ENCODE assay signal across 19 cellular contexts in the genomic region with DNA sequence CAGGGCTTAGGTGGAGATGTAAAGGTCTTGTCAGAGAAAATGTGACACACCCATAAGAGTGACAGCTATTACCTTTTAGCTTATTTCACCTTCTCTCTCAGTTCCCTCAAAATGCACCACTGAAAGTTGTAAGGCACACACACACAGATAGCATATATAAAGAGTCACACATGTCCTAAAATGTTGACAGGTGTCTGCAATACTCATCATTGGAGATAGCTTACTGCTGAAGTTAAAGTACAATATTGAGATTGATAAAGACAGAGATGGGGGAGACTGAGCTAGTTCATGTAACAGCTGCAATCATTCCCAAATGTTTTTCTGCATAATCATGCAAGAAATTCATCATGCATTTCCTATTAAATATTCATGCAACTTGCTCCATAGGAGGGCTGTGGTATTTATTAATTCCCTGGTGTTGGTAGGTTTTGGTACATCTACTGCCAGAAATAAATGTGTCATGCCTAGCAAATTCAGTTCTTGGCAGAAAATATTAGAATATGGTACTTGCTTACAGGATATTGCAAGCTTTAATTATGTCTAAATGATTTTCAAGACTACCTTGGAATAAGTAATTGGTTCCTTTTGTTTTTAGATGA.
"Had no signal": no experiment of that assay in that cellular context is flagged by ENCODE, and none has a peak within 500 bp of the region (broad histone marks: within the 10 kb centered on the region; RNA-seq: fewer than 3 reads in every experiment).

No MANE protein-coding gene starts in this region.

- H3K4me1 ChIP-seq: ascending aorta, prostate gland, right lobe of liver, spleen had no signal

- H3K36me3 ChIP-seq: ascending aorta, prostate gland, right lobe of liver, spleen, suprapubic skin had no signal

- H3K27me3 ChIP-seq: ascending aorta, right lobe of liver, spleen, suprapubic skin had no signal

- DNase-seq: activated CD4-positive, alpha-beta T cell treated with anti-CD3 and anti-CD28 coated beads, Interleukin-2, amount 50 U/mL, for 48 hours; activated CD4-positive, CD25-positive, alpha-beta regulatory T cell treated with anti-CD3 and anti-CD28 coated beads, Interleukin-2, amount 50 U/mL, for 72 hours; activated CD8-positive, alpha-beta memory T cell treated with anti-CD3 and anti-CD28 coated beads, Interleukin-2, amount 10 ng/mL, durations not matched to agents 7 days and 5 days; activated gamma-delta T cell treated with Interleukin-2 at 50 U/mL for 16 hours; activated naive CD8-positive, alpha-beta T cell treated with anti-CD3 and anti-CD28 coated beads, Interleukin-2, amount 10 ng/mL, durations not matched to agents 7 days and 5 days; activated T-cell treated with anti-CD3 and anti-CD28 coated beads, Interleukin-2, amount 50 U/mL, for 48 hours; caudate nucleus; effector CD4-positive, alpha-beta T cell; naive thymus-derived CD4-positive, alpha-beta T cell; nucleus accumbens; right lobe of liver; spleen; stimulated activated CD4-positive, alpha-beta T cell treated with anti-CD3 and anti-CD28 coated beads, Interleukin-2, amount 100 ng/mL, for 24 hours; stimulated activated naive CD4-positive, alpha-beta T cell; T-helper 9 cell had no signal

- H3K9me3 ChIP-seq: prostate gland, right lobe of liver had no signal

- ATAC-seq: activated CD8-positive, alpha-beta memory T cell treated with anti-CD3 and anti-CD28 coated beads, Interleukin-2, amount 10 ng/mL, durations not matched to agents 7 days and 5 days; naive thymus-derived CD4-positive, alpha-beta T cell; right lobe of liver had no signal

- H3K4me3 ChIP-seq: ascending aorta, coronary artery, prostate gland, right lobe of liver, spleen, suprapubic skin had no signal

- H3K27ac ChIP-seq: ascending aorta, coronary artery, prostate gland, right lobe of liver, spleen, suprapubic skin had no signal
